ENCODE assay signal across 8 cellular contexts in genomic region chr17:35890774-35891155, GRCh38. TPM values are rescaled to one million over a fixed set of nuclear protein-coding genes. Genes with fewer than 3 reads are reported as not detected.
DNase-seq lines count a peak whose midpoint lies in the region; ATAC-seq and TF ChIP-seq lines count a peak whose summit lies in the region.

No MANE protein-coding gene starts in this region.

- no peaks in the 10 kb centered on the region for H3K36me3 Mint-ChIP-seq in activated CD4-positive, alpha-beta memory T cell treated with anti-CD3 and anti-CD28 coated beads for 36 hours
- H3K36me3 Mint-ChIP-seq in mesothelial cell of epicardium, result no peaks in the 10 kb centered on the region

- no peaks in the 10 kb centered on the region for H3K36me3 ChIP-seq in mammary epithelial cell (ENCODE audit: insufficient read depth, low read length)

- CTCF ChIA-PET in activated CD4-positive, alpha-beta memory T cell treated with anti-CD3 and anti-CD28 coated beads for 36 hours (lab: Charles Lee), result interaction anchor here (1.2 kb wide), 1 partner anchor 592 kb away, joined by 3 read pairs; no protein-coding TSS in a partner anchor
- CTCF ChIA-PET in mammary epithelial cell (lab: Charles Lee; ENCODE audit: low non-redundant PET), result no interaction called here

- no peak overlapping the region for H3K4me2 ChIP-seq in mammary epithelial cell (ENCODE audit: insufficient read depth, low read depth, low read length)

- no peak overlapping the region for H2AFZ ChIP-seq in mammary epithelial cell (ENCODE audit: low read depth, low read length)

- 85% methylated on average over 4 of the region's 4 CpGs for WGBS in mammary epithelial cell (ENCODE audit: low coverage, missing lambda C conversion rate)

- ATAC-seq in GM18498 (IDR thresholded peaks at IDR 0.05; ENCODE audit: unreplicated experiment), result peak; percentile 66
- ATAC-seq in HG03175 (IDR thresholded peaks at IDR 0.05; ENCODE audit: unreplicated experiment), result peak; percentile 79
- no peak for ATAC-seq in HG03442 (IDR thresholded peaks at IDR 0.05; ENCODE audit: unreplicated experiment)
- no peak for ATAC-seq in HG02678 (IDR thresholded peaks at IDR 0.05; ENCODE audit: unreplicated experiment)

- DNase-seq in activated CD4-positive, alpha-beta memory T cell treated with anti-CD3 and anti-CD28 coated beads for 36 hours, result peak; percentile 60
- DNase-seq in mesothelial cell of epicardium (ENCODE audit: low spot score in 2 of 2, unreplicated experiment in 2 of 2), result no peak
- no peak for DNase-seq in NCI-H1930 (lab: John Stamatoyannopoulos, UW)
- DNase-seq in mammary epithelial cell, result no peak

- peaks cover 54% of the 10 kb centered on the region for H3K4me1 Mint-ChIP-seq in activated CD4-positive, alpha-beta memory T cell treated with anti-CD3 and anti-CD28 coated beads for 36 hours (ENCODE audit: low read depth)
- peaks cover 31% of the 10 kb centered on the region for H3K4me1 Mint-ChIP-seq in mesothelial cell of epicardium

- no peaks in the 10 kb centered on the region for H3K27me3 ChIP-seq in mammary epithelial cell (ENCODE audit: insufficient read depth, low read length)

- H4K20me1 ChIP-seq in mammary epithelial cell (ENCODE audit: insufficient read depth, low read length), result no peaks in the 10 kb centered on the region

- no peak overlapping the region for H3K4me3 Mint-ChIP-seq in activated CD4-positive, alpha-beta memory T cell treated with anti-CD3 and anti-CD28 coated beads for 36 hours
- no peak overlapping the region for H3K4me3 Mint-ChIP-seq in mesothelial cell of epicardium

- H3K4me3 ChIP-seq in mammary epithelial cell (replicated peaks in 1 of 3; ENCODE audit: insufficient read depth in 1 of 3, low read depth in 2 of 3, low read length in 3 of 3), result no peak overlapping the region

- dilution Hi-C loops in mammary epithelial cell (cut with HindIII; ENCODE audit: low sequenced_read_pairs), result no loop called here

- H3K27ac Mint-ChIP-seq in activated CD4-positive, alpha-beta memory T cell treated with anti-CD3 and anti-CD28 coated beads for 36 hours, result no peak overlapping the region
- H3K27ac Mint-ChIP-seq in mesothelial cell of epicardium, result peak overlapping the region; percentile 71

- in situ Hi-C loops in mammary epithelial cell (cut with MboI; ENCODE audit: low sequenced_read_pairs in 2 of 2), result no loop called here

- H3K9me3 Mint-ChIP-seq in activated CD4-positive, alpha-beta memory T cell treated with anti-CD3 and anti-CD28 coated beads for 36 hours, result no peaks in the 10 kb centered on the region
- no peaks in the 10 kb centered on the region for H3K9me3 Mint-ChIP-seq in mesothelial cell of epicardium

- no peaks in the 10 kb centered on the region for H3K27me3 Mint-ChIP-seq in activated CD4-positive, alpha-beta memory T cell treated with anti-CD3 and anti-CD28 coated beads for 36 hours
- no peaks in the 10 kb centered on the region for H3K27me3 Mint-ChIP-seq in mesothelial cell of epicardium (ENCODE audit: low read depth)

- H3K79me2 ChIP-seq in mammary epithelial cell (ENCODE audit: insufficient read depth, low read length), result no peaks in the 10 kb centered on the region

- no peak for TF ChIP-seq CTCF in mesothelial cell of epicardium (IDR thresholded peaks at IDR 0.05; ENCODE audit: unreplicated experiment)
- no peak for TF ChIP-seq CTCF in mammary epithelial cell (conservative IDR thresholded peaks at IDR 0.05 in 1 of 2, IDR thresholded peaks at IDR 0.05 in 1 of 2; ENCODE audit: extremely low read depth in 1 of 2, insufficient read depth in 1 of 2, low read depth in 1 of 2, low read length in 2 of 2)

- H3K9me3 ChIP-seq in mammary epithelial cell (replicated peaks; ENCODE audit: insufficient read depth, low read length), result no peaks in the 10 kb centered on the region

- no peaks in the 10 kb centered on the region for H3K4me1 ChIP-seq in mammary epithelial cell (ENCODE audit: insufficient read depth, low read length)

- POLR2A ChIA-PET in activated CD4-positive, alpha-beta memory T cell treated with anti-CD3 and anti-CD28 coated beads for 36 hours (lab: Charles Lee), result interaction anchor here (0.9 to 1.6 kb wide), 5 partner anchors 10 to 82 kb away, joined by 3 to 5 read pairs (median 3); partner anchors contain the start of gene TAF15

- intact Hi-C loops in activated CD4-positive, alpha-beta memory T cell treated with anti-CD3 and anti-CD28 coated beads for 36 hours (cut with micrococcal nuclease), result no loop called here
- intact Hi-C loops in mammary epithelial cell (cut with micrococcal nuclease), result no loop called here

- H3K9ac ChIP-seq in mammary epithelial cell (ENCODE audit: insufficient read depth, low read length), result no peak overlapping the region

- BruUV-seq in mammary epithelial cell (replicated peaks; lab: Mats Ljungman, UMichigan), result no TSS peak

- no peak overlapping the region for H3K27ac ChIP-seq in mammary epithelial cell (ENCODE audit: insufficient read depth, low read depth, low read length)

RNA-seq across cellular contexts. Expression of gene CCL5, which starts 10.6 kb away (rescaled TPM):
- 100 to 1,000 TPM; 120 to 133 TPM for total RNA-seq in activated CD4-positive, alpha-beta memory T cell treated with anti-CD3 and anti-CD28 coated beads for 36 hours
- total RNA-seq in mesothelial cell of epicardium (not detected in 3 replicates), mammary epithelial cell (not detected)
- 0.07 TPM for polyA plus RNA-seq in mammary epithelial cell
- polyA minus RNA-seq in mammary epithelial cell, result not detected

RNA-seq across cellular contexts. Expression of gene HEATR9, which starts 22.1 kb away (rescaled TPM):
- total RNA-seq in activated CD4-positive, alpha-beta memory T cell treated with anti-CD3 and anti-CD28 coated beads for 36 hours, result under 1 TPM; 0.24 to 0.27 TPM
- total RNA-seq in mesothelial cell of epicardium (not detected in 3 replicates), mammary epithelial cell (not detected)
- not detected for polyA plus RNA-seq in mammary epithelial cell
- not detected for polyA minus RNA-seq in mammary epithelial cell

RNA-seq across cellular contexts. Expression of gene RDM1, which starts 39.8 kb away (rescaled TPM):
- total RNA-seq in activated CD4-positive, alpha-beta memory T cell treated with anti-CD3 and anti-CD28 coated beads for 36 hours, result 10 to 100 TPM; 10.4 to 10.6 TPM
- 2.1 to 3.5 TPM (median 3.4 TPM) in 3 replicates for total RNA-seq in mesothelial cell of epicardium
- total RNA-seq in mammary epithelial cell, result under 1 TPM; 0.50 to 0.96 TPM
- 2.1 TPM for polyA plus RNA-seq in mammary epithelial cell
- not detected for polyA minus RNA-seq in mammary epithelial cell

RNA-seq across cellular contexts. Expression of gene LYZL6, which starts 52.7 kb away (rescaled TPM):
- not detected for total RNA-seq in activated CD4-positive, alpha-beta memory T cell treated with anti-CD3 and anti-CD28 coated beads for 36 hours
- total RNA-seq in mesothelial cell of epicardium (not detected in 3 replicates), mammary epithelial cell (not detected)
- polyA plus RNA-seq in mammary epithelial cell, result not detected
- polyA minus RNA-seq in mammary epithelial cell, result not detected

Comparison
In these comparisons a context has a peak if more than half of its experiments do, and no peak if none do; other contexts are left out.
1. ATAC-seq: peak in GM18498 (single experiment) and HG03175 (single experiment); none in HG03442 (single experiment) and HG02678 (single experiment).
2. RNA of gene CCL5, which starts 10.6 kb away (total RNA-seq): 120 to 133 TPM in activated CD4-positive, alpha-beta memory T cell treated with anti-CD3 and anti-CD28 coated beads for 36 hours; not detected in mesothelial cell of epicardium and not detected in mammary epithelial cell; every median in the first group is over 100 times any median in the second.